ENCODE assay signal across 8 cellular contexts in genomic region chr13:30744056-30744684, GRCh38. TPM values are rescaled to one million over a fixed set of nuclear protein-coding genes. Genes with fewer than 3 reads are reported as not detected.
DNase-seq lines count a peak whose midpoint lies in the region; ATAC-seq and TF ChIP-seq lines count a peak whose summit lies in the region.

No MANE protein-coding gene starts in this region.

- no peak for TF ChIP-seq POLR2A in Peyer's patch (IDR thresholded peaks at IDR 0.05)

- no peaks in the 10 kb centered on the region for H3K36me3 Mint-ChIP-seq in GM23338 (ENCODE audit: low read depth)

- DNase-seq in Peyer's patch = peak in 2 of 3 donors; percentile 80 to 92
- DNase-seq in activated effector memory CD4-positive, alpha-beta T cell treated with Interleukin-2 at 50 U/mL for 16 hours = peak; percentile 81
- DNase-seq in left lung = peak; percentile 71 to 83
- peak; percentile 71 to 76 for DNase-seq in stimulated activated CD8-positive, alpha-beta memory T cell treated with anti-CD3 and anti-CD28 coated beads, Interleukin-4, amount 100 ng/mL, for 1 hour (ENCODE audit: low read depth in 2 of 2, low spot score in 1 of 2)
- DNase-seq in GM23338 (ENCODE audit: low spot score) = no peak
- no peak for DNase-seq in COR-L47 (lab: John Stamatoyannopoulos, UW)

- H3K27ac ChIP-seq in Peyer's patch (peak overlapping the region; percentile 62 to 86 (median 72)), left lung (peak overlapping the region; percentile 41 to 83), GM23338 (ENCODE audit: low read depth) (no peak overlapping the region)

- no peaks in the 10 kb centered on the region for H3K27me3 Mint-ChIP-seq in GM23338 (ENCODE audit: insufficient read depth, low read depth, poor library complexity)

- H3K27me3 ChIP-seq in Peyer's patch (no peaks in the 10 kb centered on the region), left lung (no peaks in the 10 kb centered on the region), GM23338 (ENCODE audit: insufficient read depth) (no peaks in the 10 kb centered on the region)

- no peak overlapping the region for H3K4me2 ChIP-seq in GM23338

- H3K9me3 Mint-ChIP-seq in GM23338 = no peaks in the 10 kb centered on the region

- peak; percentile 93 for ATAC-seq in GM18861 (IDR thresholded peaks at IDR 0.05; ENCODE audit: unreplicated experiment)
- peak; percentile 88 for ATAC-seq in HG02970 (IDR thresholded peaks at IDR 0.05; ENCODE audit: low FRiP score, unreplicated experiment)
- peak; percentile 51 for ATAC-seq in left lung
- no peak for ATAC-seq in GM23338

- intact Hi-C loops in left lung (cut with DNase I) = no loop called here

- H2AFZ ChIP-seq in GM23338 = no peak overlapping the region

- H3K9me2 ChIP-seq in GM23338 (ENCODE audit: insufficient read depth) = peaks cover 8% of the 10 kb centered on the region; the same call in 1 of the 2 replicates

- H3K79me2 ChIP-seq in GM23338 (replicated peaks; ENCODE audit: insufficient read depth) = no peaks in the 10 kb centered on the region

- peaks cover 6 to 49% (median 12%) of the 10 kb centered on the region in 4 donors for H3K4me1 ChIP-seq in Peyer's patch
- H3K4me1 ChIP-seq in left lung = peaks cover 30 to 95% of the 10 kb centered on the region in 2 donors
- H3K4me1 ChIP-seq in GM23338 (ENCODE audit: insufficient read depth) = no peaks in the 10 kb centered on the region

- no peaks in the 10 kb centered on the region for H4K20me1 ChIP-seq in GM23338 (replicated peaks; ENCODE audit: insufficient read depth)

- no peaks in the 10 kb centered on the region for H3F3A ChIP-seq in GM23338 (replicated peaks; ENCODE audit: low read depth)

- H3K4me3 ChIP-seq in Peyer's patch (no peak overlapping the region), left lung (no peak overlapping the region), GM23338 (no peak overlapping the region)

- H3K9me3 ChIP-seq in Peyer's patch = no peaks in the 10 kb centered on the region
- H3K9me3 ChIP-seq in left lung = no peaks in the 10 kb centered on the region

- no peak overlapping the region for H3K4me3 Mint-ChIP-seq in GM23338

- H3K27ac Mint-ChIP-seq in GM23338 = no peak overlapping the region

- TF ChIP-seq CTCF in Peyer's patch (IDR thresholded peaks at IDR 0.05) = peak in 2 of 6 experiments; percentile 1 to 20
- no peak for TF ChIP-seq CTCF in left lung (IDR thresholded peaks at IDR 0.05)
- TF ChIP-seq CTCF in GM23338 (conservative IDR thresholded peaks at IDR 0.05; ENCODE audit: low read depth in 2 of 2) = no peak

- H3K36me3 ChIP-seq in Peyer's patch = no peaks in the 10 kb centered on the region
- peaks cover 0 to 19% of the 10 kb centered on the region in 2 donors for H3K36me3 ChIP-seq in left lung
- no peaks in the 10 kb centered on the region for H3K36me3 ChIP-seq in GM23338 (ENCODE audit: insufficient read depth)

- H3K4me1 Mint-ChIP-seq in GM23338 = peaks cover 14% of the 10 kb centered on the region; the same call in 2 of the 3 replicates

TF ChIP-seq in GM23338, 12 proteins besides CTCF, POLR2A, EP300 and RAD21 (continues in another document):
- TF ChIP-seq ZNF462 (CRISPR knock-in tag; IDR thresholded peaks at IDR 0.05) (no peak), CREB1 (CRISPR knock-in tag; IDR thresholded peaks at IDR 0.05; ENCODE audit: low read depth) (no peak), REST (IDR thresholded peaks at IDR 0.05; ENCODE audit: unreplicated experiment) (no peak), EZH2 (IDR thresholded peaks at IDR 0.05; ENCODE audit: low read depth, unreplicated experiment) (no peak), JUNB (IDR thresholded peaks at IDR 0.05; ENCODE audit: unreplicated experiment) (no peak), NANOG (IDR thresholded peaks at IDR 0.05; ENCODE audit: borderline replicate concordance) (no peak), ZNF331 (CRISPR knock-in tag; IDR thresholded peaks at IDR 0.05; ENCODE audit: low read depth) (no peak), POLR2AphosphoS5 (IDR thresholded peaks at IDR 0.05; ENCODE audit: low read depth) (no peak), EZH2phosphoT487 (IDR thresholded peaks at IDR 0.05; ENCODE audit: unreplicated experiment) (no peak), STAT1 (IDR thresholded peaks at IDR 0.05; ENCODE audit: unreplicated experiment) (no peak)

RNA-seq across cellular contexts. Expression of gene ALOX5AP, which starts 8.8 kb away (rescaled TPM):
- total RNA-seq in Peyer's patch (10 to 100 TPM in 2 of 4 donors, 1 to 10 TPM in 2; 7.6 to 19.8 (median 13.2) TPM), left lung (100 to 1,000 TPM in 1 of 2 donors, 10 to 100 TPM in 1; 76.3 to 201 TPM)
- total RNA-seq in GM23338 (2014; rRNA removed; shearing (Covaris generic)) = not detected in 2 replicates
- 0.23 TPM in 1 of 2 replicates, not detected in the other for polyA plus RNA-seq in GM23338 (2016; fragmentation: Nextera tagmentation; extraction: Ambion mirVana)

Comparison
In these comparisons a context has a peak if more than half of its experiments do, and no peak if none do; other contexts are left out.
1. DNase-seq: peak in Peyer's patch (2 of 3), activated effector memory CD4-positive, alpha-beta T cell treated with Interleukin-2 at 50 U/mL for 16 hours (single experiment), left lung (2 of 2) and stimulated activated CD8-positive, alpha-beta memory T cell treated with anti-CD3 and anti-CD28 coated beads, Interleukin-4, amount 100 ng/mL, for 1 hour (2 of 2); none in GM23338 (single experiment) and COR-L47 (single experiment).